ENCODE assay signal across 9 cellular contexts in the genomic region with DNA sequence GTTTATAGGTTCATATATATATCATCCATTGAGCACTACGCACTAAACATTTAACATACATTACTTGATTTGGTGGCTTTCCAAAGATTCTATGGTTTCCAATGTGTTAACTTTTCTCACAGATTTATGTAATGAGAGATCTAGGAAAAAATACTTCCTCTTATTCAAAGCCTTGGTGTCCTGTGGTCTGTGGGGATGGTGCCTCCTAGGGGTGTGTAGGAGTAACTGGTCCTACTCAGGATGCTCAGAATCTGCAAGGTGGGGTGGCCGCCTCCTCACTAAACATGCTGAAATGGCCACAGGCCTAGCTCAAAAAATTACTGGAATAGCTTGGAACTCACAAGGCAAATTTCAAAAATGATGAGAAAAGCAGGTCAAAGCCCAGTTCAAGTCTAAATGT. TPM values are rescaled to one million over a fixed set of nuclear protein-coding genes. Genes with fewer than 3 reads are reported as not detected.
DNase-seq lines count a peak whose midpoint lies in the region; ATAC-seq lines count a peak whose summit lies in the region.
"Had no signal": no experiment of that assay in that cellular context is flagged by ENCODE, and none has a peak within 500 bp of the region (broad histone marks: within the 10 kb centered on the region; RNA-seq: fewer than 3 reads in every experiment).

No MANE protein-coding gene starts in this region.

- H3K36me3 Mint-ChIP-seq in memory B cell = peaks cover 20% of the 10 kb centered on the region

- H3K4me3 ChIP-seq in Jurkat, Clone E6-1 (ENCODE audit: low read length) = no peak overlapping the region
- H3K4me3 ChIP-seq: SK-N-MC had no signal

- peaks cover 18% of the 10 kb centered on the region for H3K4me1 Mint-ChIP-seq in memory B cell

- peak; percentile 94 for ATAC-seq in memory B cell (ENCODE audit: low read depth)

- no peaks in the 10 kb centered on the region for H3K9me3 Mint-ChIP-seq in memory B cell

- DNase-seq in ELR (ENCODE audit: low read depth) = peak; percentile 32
- peak; percentile 56 for DNase-seq in Jurkat, Clone E6-1 (ENCODE audit: low read depth, low spot score)
- peak; percentile 20 for DNase-seq in amniotic epithelial cell (ENCODE audit: low read depth)
- peak in 1 of 2 donors; percentile 45 for DNase-seq in memory B cell (ENCODE audit: low spot score in 2 of 2)
- no peak for DNase-seq in effector CD4-positive, alpha-beta T cell
- no peak for DNase-seq in NCI-H2029 (lab: John Stamatoyannopoulos, UW)
- DNase-seq in activated gamma-delta T cell (lab: John Stamatoyannopoulos, UW) = no peak
- DNase-seq in GM19238 (ENCODE audit: insufficient read length, low spot score) = no peak

- no peak overlapping the region for H3K4me3 Mint-ChIP-seq in memory B cell

- no peaks in the 10 kb centered on the region for H3K27me3 Mint-ChIP-seq in memory B cell

- H3K27ac Mint-ChIP-seq in memory B cell = no peak overlapping the region

RNA-seq across cellular contexts. Expression of a gene that starts 11.6 kb away (rescaled TPM):
- polyA plus RNA-seq in Jurkat, Clone E6-1 (2012; ENCODE audit: insufficient read depth, insufficient read length) = not detected

RNA-seq across cellular contexts. Expression of a gene that starts 48.7 kb away (rescaled TPM):
- 120 TPM for polyA plus RNA-seq in Jurkat, Clone E6-1 (2012; ENCODE audit: insufficient read depth, insufficient read length)

Comparison
In these comparisons a context has a peak if more than half of its experiments do, and no peak if none do; other contexts are left out.
1. DNase-seq: peak in ELR (single experiment), Jurkat, Clone E6-1 (single experiment) and amniotic epithelial cell (single experiment); none in effector CD4-positive, alpha-beta T cell (single experiment), NCI-H2029 (single experiment), activated gamma-delta T cell (single experiment) and GM19238 (single experiment).